1 cellular context compared by ENCODE assay signal in genomic region chr5:40831346-40832210, GRCh38.
TF ChIP-seq lines count a peak whose summit lies in the region.

No MANE protein-coding gene starts in this region.

TF ChIP-seq in HepG2, 621 proteins besides CTCF, POLR2A, EP300 and RAD21:
- TF ChIP-seq ZNF280D (CRISPR knock-in tag; IDR thresholded peaks at IDR 0.05) (no peak), HNRNPL (IDR thresholded peaks at IDR 0.05; ENCODE audit: low read depth, low read length) (0 out of 2 replicates have a peak, but pooled peaks have one; percentile 34), AGO2 (optimal IDR thresholded peaks at IDR 0.05; ENCODE audit: low read depth, low read length) (peak; percentile 73), SOX13 (IDR thresholded peaks at IDR 0.05) (no peak), SOX13 (CRISPR knock-in tag; conservative IDR thresholded peaks at IDR 0.05 in 1 of 2, IDR thresholded peaks at IDR 0.05 in 1 of 2) (0 out of 4 replicates have a peak, but pooled peaks of 1 of the 2 experiments have one; percentile 21), RBFOX2 (IDR thresholded peaks at IDR 0.05; ENCODE audit: low read depth, low read length) (peak; percentile 77), TARDBP (CRISPR knock-in tag; IDR thresholded peaks at IDR 0.05) (0 out of 2 replicates have a peak, but pooled peaks have one; percentile 10), EED (CRISPR knock-in tag; IDR thresholded peaks at IDR 0.05) (no peak), ZBTB4 (CRISPR knock-in tag; IDR thresholded peaks at IDR 0.05; ENCODE audit: borderline replicate concordance) (no peak), ZFP36L1 (CRISPR knock-in tag; IDR thresholded peaks at IDR 0.05) (no peak)
